Comparison of ENCODE assay signal across 8 cellular contexts in the genomic region with DNA sequence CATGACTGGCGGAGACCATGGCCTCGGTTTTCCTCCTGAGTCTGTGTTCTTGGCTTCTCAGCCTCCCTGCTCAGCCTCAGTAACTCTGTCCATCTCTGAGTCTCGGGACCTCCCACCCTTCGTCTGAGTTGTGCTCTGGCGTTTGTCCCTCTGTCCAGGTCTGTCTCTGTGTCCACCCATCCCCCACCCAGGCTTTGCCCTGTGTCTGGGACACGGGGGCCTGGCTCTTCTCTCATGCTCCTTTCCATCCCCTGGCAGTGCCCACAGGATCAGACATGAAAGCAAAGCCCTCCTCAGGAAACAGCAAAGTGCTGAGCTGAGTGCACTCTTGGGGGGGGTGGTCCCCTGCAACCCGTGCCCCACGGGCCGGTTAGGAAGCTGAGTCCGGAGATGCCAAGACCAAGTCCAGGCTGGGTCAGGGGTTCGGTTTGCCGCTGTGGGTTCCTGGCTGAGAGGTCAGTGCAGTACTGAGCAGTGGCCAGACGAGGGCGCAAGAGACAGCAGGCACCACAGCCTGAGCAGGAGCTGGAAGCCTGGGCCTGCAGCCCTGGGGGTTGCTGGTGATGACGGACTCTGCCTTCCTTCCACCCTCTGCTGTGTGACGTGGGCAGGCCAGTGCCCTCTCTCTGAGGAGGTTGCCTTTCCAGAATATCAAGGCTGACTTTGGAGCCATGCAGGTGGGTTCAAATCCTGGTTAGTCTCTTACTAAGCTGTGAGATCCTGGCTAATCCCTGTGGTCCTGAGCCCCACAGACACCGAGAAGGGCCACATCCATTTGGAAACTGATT. TPM values are rescaled to one million over a fixed set of nuclear protein-coding genes. Genes with fewer than 3 reads are reported as not detected.
DNase-seq lines count a peak whose midpoint lies in the region; ATAC-seq and TF ChIP-seq lines count a peak whose summit lies in the region.

No MANE protein-coding gene starts in this region.

- peaks cover 23% of the 10 kb centered on the region for H3K4me1 ChIP-seq in cardiac muscle cell (ENCODE audit: low read depth)

- no peak overlapping the region for H3K27ac Mint-ChIP-seq in activated naive CD8-positive, alpha-beta T cell

- no peaks in the 10 kb centered on the region for H3K27me3 Mint-ChIP-seq in activated naive CD8-positive, alpha-beta T cell

- no peaks in the 10 kb centered on the region for H3K9me3 ChIP-seq in cardiac muscle cell (ENCODE audit: low read depth)

- peak; percentile 45 for ATAC-seq in GM19467 (IDR thresholded peaks at IDR 0.05; ENCODE audit: unreplicated experiment)

- no peaks in the 10 kb centered on the region for H3K9me3 Mint-ChIP-seq in activated naive CD8-positive, alpha-beta T cell (ENCODE audit: low read depth)

- DNase-seq in COLO668 (lab: John Stamatoyannopoulos, UW; ENCODE audit: unreplicated experiment) (peak; percentile 64), KBM-7 (peak; percentile 86), SW480 (ENCODE audit: low spot score) (peak; percentile 53), cardiac muscle cell (ENCODE audit: low read depth in 1 of 2, low spot score in 1 of 2) (peak; percentile 80 to 83), posterior vena cava (ENCODE audit: low spot score) (peak; percentile 94), ureter (ENCODE audit: low spot score) (peak; percentile 83)

- intact Hi-C loops in posterior vena cava (cut with DNase I): loop anchor here (2.0 to 10.0 kb wide), 3 partner anchors 61 to 94 kb away; no protein-coding TSS in a partner anchor

- H3K4me1 Mint-ChIP-seq in activated naive CD8-positive, alpha-beta T cell (ENCODE audit: low read depth): peaks cover 47% of the 10 kb centered on the region

- H3K36me3 Mint-ChIP-seq in activated naive CD8-positive, alpha-beta T cell: no peaks in the 10 kb centered on the region

- TF ChIP-seq CTCF in cardiac muscle cell (IDR thresholded peaks at IDR 0.05; ENCODE audit: low read depth, low read length): peak; percentile 98

- H3K27ac ChIP-seq in cardiac muscle cell: peak overlapping the region; percentile 0

- H3K27me3 ChIP-seq in cardiac muscle cell: no peaks in the 10 kb centered on the region

- no peak overlapping the region for H3K4me3 ChIP-seq in cardiac muscle cell

- in situ Hi-C loops in KBM-7 (cut with MboI; ENCODE audit: low pct_unique_long_range_greater_than_20kb, low sequenced_read_pairs): no loop called here

- peak overlapping the region; percentile 5 for H3K4me3 Mint-ChIP-seq in activated naive CD8-positive, alpha-beta T cell

- no peaks in the 10 kb centered on the region for H3K36me3 ChIP-seq in cardiac muscle cell

RNA-seq across cellular contexts. Expression of a gene that starts 2.5 kb away (rescaled TPM):
- 1.9 and 3.2 TPM in 2 replicates for total RNA-seq in cardiac muscle cell
- 1.8 and 3.6 TPM in 2 replicates for polyA plus RNA-seq in cardiac muscle cell
- total RNA-seq in posterior vena cava: 100 to 1,000 TPM in 1 of 2 donors, 10 to 100 TPM in 1; 71.0 to 115 TPM
- total RNA-seq in ureter: 44.3 TPM

RNA-seq across cellular contexts. Expression of a gene that starts 20.9 kb away (rescaled TPM):
- total RNA-seq in cardiac muscle cell (9.9 and 12.4 TPM in 2 replicates), posterior vena cava (10 to 100 TPM in 1 of 2 donors, 1 to 10 TPM in 1; 7.1 to 11.8 TPM), ureter (7.8 TPM)
- polyA plus RNA-seq in cardiac muscle cell: 6.5 and 7.7 TPM in 2 replicates

RNA-seq across cellular contexts. Expression of a gene that starts 50.5 kb away (rescaled TPM):
- 1.9 and 6.9 TPM in 2 replicates for total RNA-seq in cardiac muscle cell
- polyA plus RNA-seq in cardiac muscle cell: 4.2 and 15.8 TPM in 2 replicates
- 10 to 100 TPM; 27.5 to 27.7 TPM for total RNA-seq in posterior vena cava
- total RNA-seq in ureter: 36.3 TPM

Comparison
In these comparisons a context has a peak if more than half of its experiments do, and no peak if none do; other contexts are left out.
1. RNA of a gene that starts 2.5 kb away (total RNA-seq): 71.0 to 115 TPM in posterior vena cava and 44.3 TPM in ureter (single experiment); 1.9 to 3.2 TPM in cardiac muscle cell; every median in the first group is over 10 times any median in the second.
2. Peak in every context shown above with its lines, with median percentiles within 50 percentile points of each other: DNase-seq.